18 cellular contexts compared by ENCODE assay signal in genomic region chrX:349702-350101, GRCh38.
"Had no signal": no experiment of that assay in that cellular context is flagged by ENCODE, and none has a peak within 500 bp of the region (broad histone marks: within the 10 kb centered on the region; RNA-seq: fewer than 3 reads in every experiment).

No MANE protein-coding gene starts in this region.

- H3K4me1 ChIP-seq: breast epithelium, lower lobe of right lung, transverse colon, vagina had no signal

- H3K27me3 ChIP-seq: breast epithelium, hepatocyte, ovary, transverse colon, vagina had no signal

- H3K79me2 ChIP-seq: hepatocyte had no signal

- H3K27me3 Mint-ChIP-seq: activated B cell treated with CpG ODN at 0.5 μM for 24 hours; activated CD4-positive, alpha-beta memory T cell treated with anti-CD3 and anti-CD28 coated beads for 36 hours; activated CD8-positive, alpha-beta memory T cell treated with anti-CD3 and anti-CD28 coated beads, Interleukin-2, amount 10 ng/mL, durations not matched to agents 7 days and 5 days had no signal

- H3K36me3 ChIP-seq: breast epithelium, lower lobe of right lung, ovary, transverse colon had no signal

- ATAC-seq: activated CD8-positive, alpha-beta memory T cell treated with anti-CD3 and anti-CD28 coated beads, Interleukin-2, amount 10 ng/mL, durations not matched to agents 7 days and 5 days; lower lobe of right lung; stimulated activated naive CD8-positive, alpha-beta T cell treated with anti-CD3 and anti-CD28 coated beads, Interleukin-15, Interleukin-2, amounts not matched to agents 100 U/mL and 50 U/mL, for 24 hours had no signal

- H2AFZ ChIP-seq: hepatocyte had no signal

- H3K4me3 ChIP-seq: breast epithelium, hepatocyte, lower lobe of right lung, ovary, SK-N-MC, transverse colon, vagina had no signal

- DNase-seq: activated B cell treated with CpG ODN at 0.5 μM for 24 hours; activated CD4-positive, alpha-beta memory T cell treated with anti-CD3 and anti-CD28 coated beads for 36 hours; activated CD4-positive, alpha-beta T cell treated with anti-CD3 and anti-CD28 coated beads for 4 hours; activated CD8-positive, alpha-beta memory T cell treated with anti-CD3 and anti-CD28 coated beads, Interleukin-2, amount 10 ng/mL, durations not matched to agents 7 days and 5 days; activated naive CD4-positive, alpha-beta T cell treated with anti-CD3 and anti-CD28 coated beads for 36 hours; activated T-cell treated with anti-CD3 and anti-CD28 coated beads, Interleukin-2, amount 50 U/mL, for 1 hour; effector memory CD4-positive, alpha-beta T cell; stimulated activated CD4-positive, alpha-beta T cell treated with anti-CD3 and anti-CD28 coated beads, Interleukin-12 subunit alpha, Interleukin-12 subunit beta, amount 100 ng/mL, for 4 hours; stimulated activated CD4-positive, alpha-beta T cell treated with anti-CD3 and anti-CD28 coated beads, Interleukin-1b, Interleukin-23, amount 100 ng/mL, for 48 hours; stimulated activated naive CD8-positive, alpha-beta T cell treated with anti-CD3 and anti-CD28 coated beads, Interleukin-15, Interleukin-2, amounts not matched to agents 100 U/mL and 50 U/mL, for 24 hours; transverse colon had no signal

- H3K27ac ChIP-seq: breast epithelium, lower lobe of right lung, ovary, SK-N-MC, transverse colon, vagina had no signal

- H3K9me3 ChIP-seq: breast epithelium, lower lobe of right lung, ovary, transverse colon, vagina had no signal

- H3K27ac Mint-ChIP-seq: activated B cell treated with CpG ODN at 0.5 μM for 24 hours; activated CD4-positive, alpha-beta memory T cell treated with anti-CD3 and anti-CD28 coated beads for 36 hours; activated CD8-positive, alpha-beta memory T cell treated with anti-CD3 and anti-CD28 coated beads, Interleukin-2, amount 10 ng/mL, durations not matched to agents 7 days and 5 days; activated naive CD4-positive, alpha-beta T cell treated with anti-CD3 and anti-CD28 coated beads for 36 hours; T-helper 2 cell treated with Interferon-gamma antibody and Interleukin-4, amounts not matched to agents 5 μg/mL and 100 μg/mL, for 36 hours had no signal

- H3K4me1 Mint-ChIP-seq: activated CD8-positive, alpha-beta memory T cell treated with anti-CD3 and anti-CD28 coated beads, Interleukin-2, amount 10 ng/mL, durations not matched to agents 7 days and 5 days had no signal

- H3K4me3 Mint-ChIP-seq: activated B cell treated with CpG ODN at 0.5 μM for 24 hours; activated CD4-positive, alpha-beta memory T cell treated with anti-CD3 and anti-CD28 coated beads for 36 hours; activated CD8-positive, alpha-beta memory T cell treated with anti-CD3 and anti-CD28 coated beads, Interleukin-2, amount 10 ng/mL, durations not matched to agents 7 days and 5 days; activated naive CD4-positive, alpha-beta T cell treated with anti-CD3 and anti-CD28 coated beads for 36 hours; T-helper 2 cell treated with Interferon-gamma antibody and Interleukin-4, amounts not matched to agents 5 μg/mL and 100 μg/mL, for 36 hours had no signal

- H3K4me2 ChIP-seq: hepatocyte had no signal

- H3K9me3 Mint-ChIP-seq: activated B cell treated with CpG ODN at 0.5 μM for 24 hours; activated CD4-positive, alpha-beta memory T cell treated with anti-CD3 and anti-CD28 coated beads for 36 hours; activated naive CD4-positive, alpha-beta T cell treated with anti-CD3 and anti-CD28 coated beads for 36 hours; T-helper 2 cell treated with Interferon-gamma antibody and Interleukin-4, amounts not matched to agents 5 μg/mL and 100 μg/mL, for 36 hours had no signal
